ENCODE assay signal across 20 cellular contexts in genomic region chr1:112093372-112093694, GRCh38.
A peak's percentile ranks its signal among the peaks of the same experiment; 100 is the strongest.
DNase-seq lines count a peak whose midpoint lies in the region; ATAC-seq and TF ChIP-seq lines count a peak whose summit lies in the region.
"Had no signal": no experiment of that assay in that cellular context is flagged by ENCODE, and none has a peak within 500 bp of the region (broad histone marks: within the 10 kb centered on the region; RNA-seq: fewer than 3 reads in every experiment).

No MANE protein-coding gene starts in this region.

- H3K27ac Mint-ChIP-seq in GM23338, result no peak overlapping the region
- H3K27ac Mint-ChIP-seq: B cell; CD8-positive, alpha-beta T cell had no signal

- H3K27me3 Mint-ChIP-seq in GM23338 (ENCODE audit: insufficient read depth, low read depth, poor library complexity), result peaks cover 3% of the 10 kb centered on the region

- no peak overlapping the region for H3K4me3 Mint-ChIP-seq in GM23338
- H3K4me3 Mint-ChIP-seq: B cell; CD8-positive, alpha-beta T cell had no signal

- peak overlapping the region; percentile 24 for H3K4me3 ChIP-seq in GM23338
- H3K4me3 ChIP-seq in HUES64 (ENCODE audit: low read length), result no peak overlapping the region
- peak overlapping the region; percentile 3 for H3K4me3 ChIP-seq in neural cell (ENCODE audit: low read length)
- H3K4me3 ChIP-seq: BLaER1 treated with 17β-estradiol and CSF1 and Interleukin-3, amounts not matched to agents 10 nM and 100 nM; GM12878; HAP-1; K562 had no signal

- DNase-seq in GM23338 (ENCODE audit: low spot score), result no peak
- peak; percentile 79 for DNase-seq in cerebellum (ENCODE audit: low spot score)
- DNase-seq in posterior cingulate gyrus, result no peak
- DNase-seq in KBM-7, result no peak
- DNase-seq: Calu3; CD8-positive, alpha-beta T cell; DMS79 treated with DMSO at 0.1 percent for 48 hours; GOT3; IMR-90; Karpas-422 had no signal

- H3K9me3 ChIP-seq in HUES64 (ENCODE audit: insufficient read depth, low read depth, low read length) (0 out of 2 replicates have a peak, but pooled peaks cover 2% of the 10 kb centered on the region), neural cell (ENCODE audit: low read length) (no peaks in the 10 kb centered on the region)
- H3K9me3 ChIP-seq: BLaER1 treated with 17β-estradiol and CSF1 and Interleukin-3, amounts not matched to agents 10 nM and 100 nM; HAP-1 had no signal

- WGBS in HUES64, result 36% methylated on average over 1 of the region's 1 CpG

- H3K36me3 Mint-ChIP-seq in GM23338 (ENCODE audit: low read depth), result no peaks in the 10 kb centered on the region
- H3K36me3 Mint-ChIP-seq: CD8-positive, alpha-beta T cell had no signal

- H3K9me3 Mint-ChIP-seq in GM23338, result no peaks in the 10 kb centered on the region
- H3K9me3 Mint-ChIP-seq: CD8-positive, alpha-beta T cell had no signal

- H3K27me3 ChIP-seq in GM23338 (ENCODE audit: insufficient read depth), result no peaks in the 10 kb centered on the region
- H3K27me3 ChIP-seq in HUES64 (ENCODE audit: insufficient read depth, low read length), result no peaks in the 10 kb centered on the region
- no peaks in the 10 kb centered on the region for H3K27me3 ChIP-seq in neural cell (ENCODE audit: insufficient read depth, low read depth, low read length)
- H3K27me3 ChIP-seq: BLaER1 treated with 17β-estradiol and CSF1 and Interleukin-3, amounts not matched to agents 10 nM and 100 nM had no signal

- H3K36me3 ChIP-seq in GM23338 (ENCODE audit: insufficient read depth) (no peaks in the 10 kb centered on the region), HUES64 (ENCODE audit: insufficient read depth, low read length) (no peaks in the 10 kb centered on the region), neural cell (ENCODE audit: insufficient read depth, low read length) (no peaks in the 10 kb centered on the region)
- H3K36me3 ChIP-seq: BLaER1 treated with 17β-estradiol and CSF1 and Interleukin-3, amounts not matched to agents 10 nM and 100 nM; HAP-1 had no signal

- in situ Hi-C loops in KBM-7 (cut with MboI; ENCODE audit: low pct_unique_long_range_greater_than_20kb, low sequenced_read_pairs), result no loop called here

- H3K4me1 ChIP-seq in GM23338 (ENCODE audit: insufficient read depth) (peaks cover 34% of the 10 kb centered on the region), HUES64 (ENCODE audit: insufficient read depth, low read length) (peaks cover 29% of the 10 kb centered on the region)
- H3K4me1 ChIP-seq: HAP-1 had no signal

- TF ChIP-seq EP300 in neural cell (conservative IDR thresholded peaks at IDR 0.05; ENCODE audit: poor library complexity, severe bottlenecking), result no peak

- intact Hi-C loops in posterior cingulate gyrus (cut with DNase I), result no loop called here

- H3K79me2 ChIP-seq in GM23338 (replicated peaks; ENCODE audit: insufficient read depth) (no peaks in the 10 kb centered on the region), neural cell (replicated peaks; ENCODE audit: insufficient read depth, low read length) (no peaks in the 10 kb centered on the region)

- ATAC-seq in GM23338 (peak; percentile 79), HG03442 (IDR thresholded peaks at IDR 0.05; ENCODE audit: unreplicated experiment) (no peak), GM21576 (IDR thresholded peaks at IDR 0.05; ENCODE audit: unreplicated experiment) (no peak)
- ATAC-seq: CD8-positive, alpha-beta T cell; GM12878; K562 had no signal

- H4K20me1 ChIP-seq in GM23338 (replicated peaks; ENCODE audit: insufficient read depth), result no peaks in the 10 kb centered on the region
- no peaks in the 10 kb centered on the region for H4K20me1 ChIP-seq in neural cell (ENCODE audit: insufficient read depth)
- H4K20me1 ChIP-seq: BLaER1 treated with 17β-estradiol and CSF1 and Interleukin-3, amounts not matched to agents 10 nM and 100 nM had no signal

- no peak for TF ChIP-seq RAD21 in neural cell (conservative IDR thresholded peaks at IDR 0.05)

- peaks cover 24% of the 10 kb centered on the region for H3K4me1 Mint-ChIP-seq in GM23338
- H3K4me1 Mint-ChIP-seq: B cell had no signal

- 0 out of 2 replicates have a peak overlapping the region, but pooled peaks have one; percentile 42 for H3K27ac ChIP-seq in GM23338 (ENCODE audit: low read depth)
- H3K27ac ChIP-seq in HUES64 (ENCODE audit: low read depth, low read length), result peak overlapping the region; percentile 62; the same call in 1 of the 2 replicates
- no peak overlapping the region for H3K27ac ChIP-seq in neural cell (ENCODE audit: low read length)
- H3K27ac ChIP-seq: BLaER1 treated with 17β-estradiol and CSF1 and Interleukin-3, amounts not matched to agents 10 nM and 100 nM; HL-60 had no signal

- no peak overlapping the region for H3K9ac ChIP-seq in HUES64 (ENCODE audit: low read depth, low read length)
- H3K9ac ChIP-seq in neural cell (ENCODE audit: low read length), result no peak overlapping the region
- H3K9ac ChIP-seq: BLaER1 treated with 17β-estradiol and CSF1 and Interleukin-3, amounts not matched to agents 10 nM and 100 nM had no signal

- H3K4me2 ChIP-seq in GM23338, result peak overlapping the region; percentile 67
- no peak overlapping the region for H3K4me2 ChIP-seq in neural cell (ENCODE audit: low read length)
- H3K4me2 ChIP-seq: BLaER1 treated with 17β-estradiol and CSF1 and Interleukin-3, amounts not matched to agents 10 nM and 100 nM had no signal

- TF ChIP-seq CTCF in GM23338 (conservative IDR thresholded peaks at IDR 0.05; ENCODE audit: low read depth in 2 of 2) (no peak), neural cell (IDR thresholded peaks at IDR 0.05; ENCODE audit: poor library complexity, severe bottlenecking) (no peak)

- H2AFZ ChIP-seq in GM23338, result peak overlapping the region; percentile 45; the same call in 1 of the 2 replicates
- H2AFZ ChIP-seq in neural cell (ENCODE audit: low read depth, low read length), result no peak overlapping the region

- peaks cover 21% of the 10 kb centered on the region for H3K9me2 ChIP-seq in GM23338 (ENCODE audit: insufficient read depth)
- H3K9me2 ChIP-seq in neural cell (ENCODE audit: insufficient read depth, low read length), result no peaks in the 10 kb centered on the region

- H3F3A ChIP-seq in GM23338 (replicated peaks; ENCODE audit: low read depth) (no peaks in the 10 kb centered on the region), neural cell (ENCODE audit: insufficient read depth, low read length, poor library complexity, severe bottlenecking) (no peaks in the 10 kb centered on the region)

TF ChIP-seq in GM23338, 12 proteins besides CTCF, POLR2A, EP300 and RAD21 (continues in another document):
- no peak for TF ChIP-seq REST (IDR thresholded peaks at IDR 0.05; ENCODE audit: unreplicated experiment)
- no peak for TF ChIP-seq EZH2 (IDR thresholded peaks at IDR 0.05; ENCODE audit: low read depth, unreplicated experiment)
- TF ChIP-seq STAT1 (IDR thresholded peaks at IDR 0.05; ENCODE audit: unreplicated experiment), result no peak

TF ChIP-seq in neural cell, 6 proteins besides CTCF, POLR2A, EP300 and RAD21:
- TF ChIP-seq POLR2AphosphoS5 (IDR thresholded peaks at IDR 0.05) (no peak), SMC3 (conservative IDR thresholded peaks at IDR 0.05; ENCODE audit: poor library complexity) (no peak), MXI1 (conservative IDR thresholded peaks at IDR 0.05; ENCODE audit: poor library complexity, severe bottlenecking) (no peak), TAF1 (IDR thresholded peaks at IDR 0.05; ENCODE audit: low read depth) (no peak), REST (IDR thresholded peaks at IDR 0.05; ENCODE audit: borderline replicate concordance) (no peak), EZH2 (IDR thresholded peaks at IDR 0.05; ENCODE audit: borderline replicate concordance, insufficient read depth, low read length, poor library complexity, severe bottlenecking) (no peak)
TF ChIP-seq in neural cell: peak in this region for 0.
